In the genomic region with DNA sequence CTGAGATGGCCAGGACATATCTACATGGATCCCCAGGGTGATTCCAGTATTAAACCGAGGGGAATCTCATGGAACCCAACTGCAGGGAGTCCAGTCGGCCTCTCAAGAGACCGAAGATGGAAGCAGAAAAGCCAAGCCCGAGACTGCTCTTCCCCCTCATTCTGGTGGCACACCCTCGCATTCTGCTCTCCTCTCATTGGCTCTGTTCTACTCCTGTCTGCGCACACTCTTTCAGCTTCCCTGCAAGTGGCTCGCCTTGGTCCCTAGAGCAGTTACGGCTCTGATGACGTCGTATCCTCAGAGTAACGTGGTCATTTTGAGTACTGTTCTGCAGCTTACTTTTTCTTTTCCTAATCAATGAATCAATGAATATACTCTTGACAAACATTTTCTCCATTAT, we compare ENCODE assay signal across 26 cellular contexts.
DNase-seq lines count a peak whose midpoint lies in the region; ATAC-seq and TF ChIP-seq lines count a peak whose summit lies in the region.
"Had no signal": no experiment of that assay in that cellular context is flagged by ENCODE, and none has a peak within 500 bp of the region (broad histone marks: within the 10 kb centered on the region; RNA-seq: fewer than 3 reads in every experiment).

No MANE protein-coding gene starts in this region.

- H3K9me1 ChIP-seq in IMR-90 (ENCODE audit: insufficient read depth, low read length): peaks cover 11% of the 10 kb centered on the region

- H3K18ac ChIP-seq in IMR-90 (ENCODE audit: low read depth, low read length): peak overlapping the region; percentile 78

- H3K4me1 Mint-ChIP-seq in osteocyte (ENCODE audit: unreplicated experiment): peaks cover 18% of the 10 kb centered on the region
- H3K4me1 Mint-ChIP-seq: neural crest cell had no signal

- H3K27ac ChIP-seq in ACC112 (ENCODE audit: low read depth, low read length): peak overlapping the region; percentile 76
- H3K27ac ChIP-seq in IMR-90 (ENCODE audit: insufficient read depth, low read length): peak overlapping the region; percentile 42
- no peak overlapping the region for H3K27ac ChIP-seq in coronary artery
- H3K27ac ChIP-seq: breast epithelium, parathyroid adenoma, spleen, thoracic aorta had no signal

- no peaks in the 10 kb centered on the region for H3K9me3 ChIP-seq in IMR-90 (ENCODE audit: control insufficient read depth, insufficient read depth, low read length)
- H3K9me3 ChIP-seq: breast epithelium, spleen, thoracic aorta had no signal

- CTCF ChIA-PET in IMR-90 (lab: Yijun Ruan, JAX): interaction anchor here (0.5 kb wide), 1 partner anchor 88 kb away, joined by 3 read pairs; no protein-coding TSS in a partner anchor

- peaks cover 10 to 49% of the 10 kb centered on the region in 2 experiments; a peak in 3 of 4 replicates for H3K79me1 ChIP-seq in IMR-90 (ENCODE audit: low read depth in 1 of 2, low read length in 2 of 2)

- TF ChIP-seq POLR2A in IMR-90 (IDR thresholded peaks at IDR 0.05; ENCODE audit: low read depth, low read length): no peak

- intact Hi-C loops in IMR-90 (cut with micrococcal nuclease): no loop called here

- in situ Hi-C loops in IMR-90 (cut with MboI; ENCODE audit: low sequenced_read_pairs): no loop called here

- no peak overlapping the region for H3K27ac Mint-ChIP-seq in osteocyte (ENCODE audit: unreplicated experiment)
- H3K27ac Mint-ChIP-seq: activated CD4-positive, alpha-beta memory T cell treated with anti-CD3 and anti-CD28 coated beads for 36 hours; activated T-helper 1 cell treated with anti-CD3 and anti-CD28 coated beads, Interleukin-12 subunit alpha, Interleukin-12 subunit beta, Interleukin-2, Interleukin-4 antibody, amounts not matched to agents 30 ng/mL and 10 ng/mL and 1 ng/mL, durations not matched to agents 14 hours and 24 hours and 36 hours; stimulated activated naive CD8-positive, alpha-beta T cell treated with anti-CD3 and anti-CD28 coated beads, Interleukin-15, amount 100 ng/mL, for 72 hours; T-helper 17 cell had no signal

- no peak overlapping the region for H3K4me2 ChIP-seq in IMR-90 (ENCODE audit: low read depth, low read length)

- BruUV-seq in IMR-90 (replicated peaks; lab: Mats Ljungman, UMichigan): no TSS peak

- H4K20me1 ChIP-seq in IMR-90 (ENCODE audit: insufficient read depth, low read length): no peaks in the 10 kb centered on the region; the same call in 1 of the 2 replicates

- no peak for TF ChIP-seq RAD21 in IMR-90 (IDR thresholded peaks at IDR 0.05; ENCODE audit: low read length)

- TF ChIP-seq CTCF in IMR-90 (conservative IDR thresholded peaks at IDR 0.05; ENCODE audit: low read depth, low read length): no peak
- TF ChIP-seq CTCF in coronary artery (IDR thresholded peaks at IDR 0.05): no peak
- TF ChIP-seq CTCF in osteocyte (IDR thresholded peaks at IDR 0.05): no peak

- H3K27me3 Mint-ChIP-seq in osteocyte (ENCODE audit: unreplicated experiment): no peaks in the 10 kb centered on the region
- H3K27me3 Mint-ChIP-seq: activated CD4-positive, alpha-beta memory T cell treated with anti-CD3 and anti-CD28 coated beads for 36 hours; stimulated activated naive CD8-positive, alpha-beta T cell treated with anti-CD3 and anti-CD28 coated beads, Interleukin-15, amount 100 ng/mL, for 72 hours; T-helper 17 cell had no signal

- POLR2A ChIA-PET in IMR-90 (lab: Charles Lee; ENCODE audit: unreplicated experiment): no interaction called here

- peaks cover 33% of the 10 kb centered on the region for H3K79me2 ChIP-seq in ACC112 (ENCODE audit: control insufficient read depth, insufficient read depth, low read length, unreplicated experiment)

- H2AFZ ChIP-seq in ACC112 (ENCODE audit: low read length, unreplicated experiment) (no peak overlapping the region), IMR-90 (replicated peaks; ENCODE audit: low read length, poor library complexity) (peak overlapping the region; percentile 60)
- H2AFZ ChIP-seq: parathyroid adenoma had no signal

- H2AK9ac ChIP-seq in IMR-90 (replicated peaks; ENCODE audit: low read depth, low read length, poor library complexity): peak overlapping the region; percentile 20

- ATAC-seq in IMR-90 (ENCODE audit: low read depth) (no peak; the same call in 1 of the 2 replicates), HG02938 (IDR thresholded peaks at IDR 0.05; ENCODE audit: unreplicated experiment) (no peak), GM21528 (IDR thresholded peaks at IDR 0.05; ENCODE audit: low FRiP score, unreplicated experiment) (no peak)
- ATAC-seq in activated CD4-positive, CD25-positive, alpha-beta regulatory T cell treated with anti-CD3 and anti-CD28 coated beads, Interleukin-2, amount 50 U/mL, for 24 hours: no peak
- ATAC-seq: left colon; stimulated activated naive CD8-positive, alpha-beta T cell treated with anti-CD3 and anti-CD28 coated beads, Interleukin-15, amount 100 ng/mL, for 72 hours; T-helper 17 cell had no signal

- H3K56ac ChIP-seq in IMR-90 (ENCODE audit: extremely low read depth, insufficient read depth, low read length): 0 out of 2 replicates have a peak overlapping the region, but pooled peaks have one; percentile 3

- H3K36me3 ChIP-seq in ACC112 (ENCODE audit: insufficient read depth, low read length) (peaks cover 2% of the 10 kb centered on the region; the same call in 1 of the 2 replicates), IMR-90 (ENCODE audit: control insufficient read depth, insufficient read depth, low read length) (0 out of 2 replicates have a peak, but pooled peaks cover 1% of the 10 kb centered on the region)
- H3K36me3 ChIP-seq: breast epithelium had no signal

- peak overlapping the region; percentile 96 for H4K91ac ChIP-seq in IMR-90 (ENCODE audit: insufficient read depth, low read depth, low read length)

- peak overlapping the region; percentile 95 for H3K4ac ChIP-seq in IMR-90 (ENCODE audit: low read depth, low read length)

- no peak overlapping the region for H3K4me3 Mint-ChIP-seq in osteocyte (ENCODE audit: unreplicated experiment)
- H3K4me3 Mint-ChIP-seq: activated CD4-positive, alpha-beta memory T cell treated with anti-CD3 and anti-CD28 coated beads for 36 hours; activated T-helper 1 cell treated with anti-CD3 and anti-CD28 coated beads, Interleukin-12 subunit alpha, Interleukin-12 subunit beta, Interleukin-2, Interleukin-4 antibody, amounts not matched to agents 30 ng/mL and 10 ng/mL and 1 ng/mL, durations not matched to agents 14 hours and 24 hours and 36 hours; neural crest cell; stimulated activated naive CD8-positive, alpha-beta T cell treated with anti-CD3 and anti-CD28 coated beads, Interleukin-15, amount 100 ng/mL, for 72 hours; T-helper 17 cell had no signal

- H3K14ac ChIP-seq in IMR-90 (replicated peaks; ENCODE audit: low read depth, low read length): peak overlapping the region; percentile 92

- H3K23ac ChIP-seq in IMR-90 (ENCODE audit: low read depth, low read length): 0 out of 2 replicates have a peak overlapping the region, but pooled peaks have one; percentile 60

- peak overlapping the region; percentile 93 for H2BK20ac ChIP-seq in IMR-90 (ENCODE audit: low read depth, low read length)

- H2BK5ac ChIP-seq in IMR-90 (ENCODE audit: low read depth, low read length, poor library complexity, severe bottlenecking): peak overlapping the region; percentile 70

- H3K4me3 ChIP-seq in ACC112 (ENCODE audit: low read depth, low read length) (no peak overlapping the region), IMR-90 (ENCODE audit: insufficient read depth, low read depth, low read length) (no peak overlapping the region), coronary artery (no peak overlapping the region)
- H3K4me3 ChIP-seq: breast epithelium, spleen, thoracic aorta had no signal

- H3K36me3 Mint-ChIP-seq in osteocyte (ENCODE audit: unreplicated experiment): peaks cover under 1% of the 10 kb centered on the region
- H3K36me3 Mint-ChIP-seq: activated CD4-positive, alpha-beta memory T cell treated with anti-CD3 and anti-CD28 coated beads for 36 hours had no signal

- 96% methylated on average over 10 of the region's 11 CpGs; no CpG with 5 or more reads in 1 of the 2 experiments for WGBS in IMR-90 (ENCODE audit: extremely low coverage in 2 of 2, insufficient read length in 1 of 2), 2 experiments

- peak overlapping the region; percentile 96 for H2BK120ac ChIP-seq in IMR-90 (ENCODE audit: low read depth, low read length)

- H3K9ac ChIP-seq in IMR-90 (ENCODE audit: low read depth, low read length): no peak overlapping the region
- H3K9ac ChIP-seq: parathyroid adenoma had no signal

- dilution Hi-C loops in IMR-90 (cut with HindIII; ENCODE audit: low sequenced_read_pairs, unreplicated experiment): no loop called here

- H3K27me3 ChIP-seq in ACC112 (ENCODE audit: insufficient read depth, low read length) (no peaks in the 10 kb centered on the region), IMR-90 (ENCODE audit: control insufficient read depth, insufficient read depth, low read length) (no peaks in the 10 kb centered on the region)
- H3K27me3 ChIP-seq: breast epithelium, spleen had no signal

- peak overlapping the region; percentile 7 to 78; a peak in 3 of 4 replicates for H4K8ac ChIP-seq in IMR-90 (ENCODE audit: low read depth in 2 of 2, low read length in 2 of 2)

- H2AK5ac ChIP-seq in IMR-90 (ENCODE audit: low read depth, low read length): peak overlapping the region; percentile 88

- no peaks in the 10 kb centered on the region for H3K9me3 Mint-ChIP-seq in osteocyte (ENCODE audit: unreplicated experiment)
- H3K9me3 Mint-ChIP-seq: activated CD4-positive, alpha-beta memory T cell treated with anti-CD3 and anti-CD28 coated beads for 36 hours; activated T-helper 1 cell treated with anti-CD3 and anti-CD28 coated beads, Interleukin-12 subunit alpha, Interleukin-12 subunit beta, Interleukin-2, Interleukin-4 antibody, amounts not matched to agents 30 ng/mL and 10 ng/mL and 1 ng/mL, durations not matched to agents 14 hours and 24 hours and 36 hours; stimulated activated naive CD8-positive, alpha-beta T cell treated with anti-CD3 and anti-CD28 coated beads, Interleukin-15, amount 100 ng/mL, for 72 hours had no signal

- H2BK15ac ChIP-seq in IMR-90 (ENCODE audit: low read depth, low read length): peak overlapping the region; percentile 45; the same call in 1 of the 3 replicates

- H3K4me1 ChIP-seq in ACC112 (ENCODE audit: control insufficient read depth, insufficient read depth, low read length, unreplicated experiment) (peaks cover 34% of the 10 kb centered on the region), IMR-90 (ENCODE audit: control insufficient read depth, insufficient read depth, low read length) (peaks cover 8% of the 10 kb centered on the region)
- H3K4me1 ChIP-seq: breast epithelium, parathyroid adenoma had no signal

- DNase-seq in IMR-90 (no peak), coronary artery (ENCODE audit: low spot score) (peak; percentile 46), osteocyte (ENCODE audit: extremely low spot score, unreplicated experiment) (peak; percentile 68)
- DNase-seq: activated CD4-positive, alpha-beta memory T cell treated with anti-CD3 and anti-CD28 coated beads for 36 hours; activated CD8-positive, alpha-beta memory T cell treated with anti-CD3 and anti-CD28 coated beads, Interleukin-2, amount 50 U/mL, for 4 hours; activated naive CD4-positive, alpha-beta T cell treated with Interleukin-2 at 50 U/mL for 16 hours; left colon; mesendoderm; NCI-H1048; NCI-H2107; NCI-H774; retina; spleen; stimulated activated CD4-positive, alpha-beta T cell treated with anti-CD3 and anti-CD28 coated beads, Interleukin-2, amount 100 ng/mL, for 24 hours; stimulated activated CD8-positive, alpha-beta memory T cell treated with anti-CD3 and anti-CD28 coated beads, Interleukin-4, amount 100 ng/mL, for 48 hours; stimulated activated naive CD8-positive, alpha-beta T cell treated with anti-CD3 and anti-CD28 coated beads, Interleukin-15, amount 100 ng/mL, for 72 hours; T-helper 17 cell had no signal

- H4K5ac ChIP-seq in IMR-90 (ENCODE audit: low read depth, low read length): peak overlapping the region; percentile 54

Comparison
In these comparisons a context has a peak if more than half of its experiments do, and no peak if none do; other contexts are left out.
1. H3K27ac ChIP-seq: peak in ACC112 (single experiment) and IMR-90 (single experiment); none in coronary artery (0 of 2).